In genomic region chr2:45699032-45699658, GRCh38 we compare ENCODE assay signal across 8 cellular contexts. TPM values are rescaled to one million over a fixed set of nuclear protein-coding genes. Genes with fewer than 3 reads are reported as not detected.
A peak's percentile ranks its signal among the peaks of the same experiment; 100 is the strongest.
DNase-seq lines count a peak whose midpoint lies in the region; ATAC-seq and TF ChIP-seq lines count a peak whose summit lies in the region.

No MANE protein-coding gene starts in this region.

- H3K4me3 Mint-ChIP-seq in progenitor cell of endocrine pancreas (ENCODE audit: low read depth) = no peak overlapping the region

- H3K27me3 ChIP-seq in vagina = no peaks in the 10 kb centered on the region

- H3K36me3 ChIP-seq in vagina = no peaks in the 10 kb centered on the region

- TF ChIP-seq POLR2A in vagina (IDR thresholded peaks at IDR 0.05) = no peak

- peaks cover 5% of the 10 kb centered on the region for H3K4me1 ChIP-seq in vagina

- intact Hi-C loops in vagina (cut with DNase I) = no loop called here

- no peak overlapping the region for H3K27ac ChIP-seq in vagina

- no peak overlapping the region for H3K4me3 ChIP-seq in retinal pigment epithelial cell (ENCODE audit: low read length)
- H3K4me3 ChIP-seq in vagina = no peak overlapping the region

- no peaks in the 10 kb centered on the region for H3K9me3 ChIP-seq in vagina

- TF ChIP-seq CTCF in retinal pigment epithelial cell (conservative IDR thresholded peaks at IDR 0.05; ENCODE audit: low read depth, low read length) (no peak), progenitor cell of endocrine pancreas (IDR thresholded peaks at IDR 0.05; ENCODE audit: unreplicated experiment) (no peak), vagina (IDR thresholded peaks at IDR 0.05) (no peak)

- no peaks in the 10 kb centered on the region for H3K9me3 Mint-ChIP-seq in progenitor cell of endocrine pancreas (ENCODE audit: low read depth)

- DNase-seq in amniotic stem cell (lab: John Stamatoyannopoulos, UW) = peak; percentile 72
- peak; percentile 6 for DNase-seq in retinal pigment epithelial cell (ENCODE audit: low read depth)
- DNase-seq in hippocampal formation (lab: John Stamatoyannopoulos, UW) = no peak
- no peak for DNase-seq in progenitor cell of endocrine pancreas (ENCODE audit: low spot score, unreplicated experiment)
- DNase-seq in vagina (ENCODE audit: extremely low spot score in 2 of 2) = no peak

- peak; percentile 84 for ATAC-seq in GM18868 (IDR thresholded peaks at IDR 0.05; ENCODE audit: unreplicated experiment)
- peak; percentile 65 for ATAC-seq in HG02870 (IDR thresholded peaks at IDR 0.05; ENCODE audit: unreplicated experiment)
- ATAC-seq in GM19035 (IDR thresholded peaks at IDR 0.05; ENCODE audit: unreplicated experiment) = no peak

- no peaks in the 10 kb centered on the region for H3K36me3 Mint-ChIP-seq in progenitor cell of endocrine pancreas (ENCODE audit: insufficient read depth)

- peaks cover 22% of the 10 kb centered on the region for H3K27me3 Mint-ChIP-seq in progenitor cell of endocrine pancreas

- H3K4me1 Mint-ChIP-seq in progenitor cell of endocrine pancreas (ENCODE audit: low read depth) = peaks cover 3% of the 10 kb centered on the region

- no peak overlapping the region for H3K27ac Mint-ChIP-seq in progenitor cell of endocrine pancreas

RNA-seq across cellular contexts. Expression of gene PRKCE, which starts 47.7 kb away (rescaled TPM):
- total RNA-seq in progenitor cell of endocrine pancreas (3.9 and 4.2 TPM in 2 replicates), vagina (11.8 TPM)

Comparison
In these comparisons a context has a peak if more than half of its experiments do, and no peak if none do; other contexts are left out.
1. DNase-seq: peak in amniotic stem cell (single experiment) and retinal pigment epithelial cell (single experiment); none in hippocampal formation (0 of 2), progenitor cell of endocrine pancreas (single experiment) and vagina (0 of 2).